ENCODE assay signal across 9 cellular contexts in the genomic region with DNA sequence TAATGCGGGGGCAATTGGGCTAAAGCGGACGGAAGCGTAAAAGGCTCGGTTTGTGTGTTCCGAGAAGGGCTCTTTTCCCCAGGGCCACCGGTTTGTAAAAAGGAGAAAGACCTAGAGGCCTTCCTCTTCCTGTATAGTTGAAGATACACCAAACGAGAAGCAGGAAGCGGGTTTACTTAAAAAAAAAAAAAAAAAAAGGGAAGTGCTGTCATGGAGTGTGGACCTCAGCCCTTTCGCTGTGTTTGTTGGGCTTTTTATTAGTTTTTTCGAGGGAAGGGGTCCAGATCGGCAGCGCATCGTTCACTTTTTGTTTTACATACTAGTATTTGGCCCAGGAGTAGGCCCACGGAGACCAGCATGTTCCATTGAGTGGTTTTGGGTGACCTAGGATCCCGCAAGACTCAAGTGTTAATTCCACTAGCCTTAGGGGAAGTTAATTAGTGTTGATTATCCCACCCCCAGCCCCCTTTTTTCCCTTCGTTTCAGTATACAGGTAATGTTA. TPM values are rescaled to one million over a fixed set of nuclear protein-coding genes. Genes with fewer than 3 reads are reported as not detected.
A peak's percentile ranks its signal among the peaks of the same experiment; 100 is the strongest.
DNase-seq lines count a peak whose midpoint lies in the region; ATAC-seq, FAIRE-seq and TF ChIP-seq lines count a peak whose summit lies in the region.
"Had no signal": no experiment of that assay in that cellular context is flagged by ENCODE, and none has a peak within 500 bp of the region (broad histone marks: within the 10 kb centered on the region; RNA-seq: fewer than 3 reads in every experiment).

No MANE protein-coding gene starts in this region.

- H3K27me3 Mint-ChIP-seq in chondrocyte (ENCODE audit: low read depth): no peaks in the 10 kb centered on the region

- peak overlapping the region; percentile 2 for H2AFZ ChIP-seq in HepG2 (ENCODE audit: low read length)

- peaks cover 7% of the 10 kb centered on the region for H4K20me1 ChIP-seq in HepG2 (ENCODE audit: insufficient read depth, low read length)

- peak overlapping the region; percentile 70 for H3K4me2 ChIP-seq in HepG2 (ENCODE audit: low read depth, low read length)

- H3K4me3 ChIP-seq in HepG2 (replicated peaks in 1 of 3; ENCODE audit: insufficient read depth in 1 of 3, low read depth in 2 of 3, low read length in 3 of 3): peak overlapping the region; percentile 76 to 99 (median 98)
- H3K4me3 ChIP-seq in suprapubic skin: peak overlapping the region; percentile 99

- H3K9me3 ChIP-seq in HepG2 (ENCODE audit: low read length) (no peaks in the 10 kb centered on the region), suprapubic skin (no peaks in the 10 kb centered on the region)

- H3K27ac Mint-ChIP-seq in chondrocyte (ENCODE audit: unreplicated experiment): peak overlapping the region; percentile 97

- TF ChIP-seq EP300 in HepG2 (IDR thresholded peaks at IDR 0.05; ENCODE audit: low read depth in 2 of 2, low read length in 2 of 2): no peak
- TF ChIP-seq EP300 in HepG2 (CRISPR knock-in tag; IDR thresholded peaks at IDR 0.05; ENCODE audit: borderline replicate concordance): no peak
- no peak for TF ChIP-seq EP300 in suprapubic skin (IDR thresholded peaks at IDR 0.05)

- no peaks in the 10 kb centered on the region for H3K9me3 Mint-ChIP-seq in chondrocyte (ENCODE audit: low read depth)

- H3K79me2 ChIP-seq in HepG2 (ENCODE audit: insufficient read depth, low read length): peaks cover 64% of the 10 kb centered on the region

- POLR2A ChIA-PET in HepG2 (lab: Yijun Ruan, JAX): interaction anchor here (0.8 to 2.3 kb wide), 15 partner anchors 9 to 305 kb away, joined by 3 to 41 read pairs (median 8); a partner anchor contains a TSS

- TF ChIP-seq POLR2A in HepG2 (IDR thresholded peaks at IDR 0.05; ENCODE audit: insufficient read depth in 1 of 2, low read depth in 2 of 2, low read length in 2 of 2) (no peak; a peak in 1 of 4 replicates), suprapubic skin (IDR thresholded peaks at IDR 0.05) (no peak)

- intact Hi-C loops in HepG2 (cut with micrococcal nuclease; ENCODE audit: unreplicated experiment): loop anchor here (5.0 kb wide), 2 partner anchors 56 to 96 kb away; a partner anchor contains a TSS

- peak; percentile 5 for DNase-seq in DMS153 treated with DMSO at 0.1 percent for 48 hours (lab: John Stamatoyannopoulos, UW; ENCODE audit: unreplicated experiment)
- DNase-seq in SK-N-DZ (ENCODE audit: low spot score): peak; percentile 65
- no peak for DNase-seq in chondrocyte (ENCODE audit: low spot score)
- DNase-seq in HepG2 (ENCODE audit: low spot score): peak; percentile 57
- no peak for DNase-seq in suprapubic skin (ENCODE audit: low spot score in 2 of 2)
- DNase-seq in NCI-H2196 treated with DMSO at 0.1 percent for 48 hours (lab: John Stamatoyannopoulos, UW; ENCODE audit: unreplicated experiment): no peak

- H3K36me3 ChIP-seq in HepG2 (replicated peaks in 1 of 2; ENCODE audit: control insufficient read depth in 1 of 2, insufficient read depth in 2 of 2, low read length in 2 of 2) (no peaks in the 10 kb centered on the region; a peak in 2 of 5 replicates), suprapubic skin (no peaks in the 10 kb centered on the region)

- H3K27me3 ChIP-seq in HepG2 (ENCODE audit: control insufficient read depth in 1 of 2, insufficient read depth in 2 of 2, low read length in 2 of 2) (peaks cover 0 to 3% of the 10 kb centered on the region in 2 experiments; a peak in 1 of 5 replicates), suprapubic skin (no peaks in the 10 kb centered on the region)

- peaks cover 44% of the 10 kb centered on the region for H3K4me1 ChIP-seq in HepG2 (ENCODE audit: insufficient read depth, low read length)
- peaks cover 45% of the 10 kb centered on the region for H3K4me1 ChIP-seq in suprapubic skin

- TF ChIP-seq CTCF in chondrocyte (IDR thresholded peaks at IDR 0.05) (no peak), HepG2 (CRISPR knock-in tag; IDR thresholded peaks at IDR 0.05) (no peak), suprapubic skin (IDR thresholded peaks at IDR 0.05) (no peak)

- peak overlapping the region; percentile 94 for H3K27ac ChIP-seq in HepG2 (ENCODE audit: extremely low read length, insufficient read depth, low read length)
- H3K27ac ChIP-seq in suprapubic skin: peak overlapping the region; percentile 99

- under 1% methylated on average over 17 of the region's 17 CpGs for WGBS in HepG2 (ENCODE audit: low lambda C conversion rate)
- WGBS in suprapubic skin: under 1% methylated on average over 17 of the region's 17 CpGs

- H3K36me3 Mint-ChIP-seq in chondrocyte (ENCODE audit: low read depth): peaks cover 5% of the 10 kb centered on the region

- H3K9ac ChIP-seq in HepG2 (ENCODE audit: insufficient read depth, low read depth, low read length): peak overlapping the region; percentile 96

- no peak for TF ChIP-seq RAD21 in HepG2 (CRISPR knock-in tag; IDR thresholded peaks at IDR 0.05)

- ATAC-seq in GM19397 (IDR thresholded peaks at IDR 0.05; ENCODE audit: unreplicated experiment) (peak; percentile 34), HG03469 (IDR thresholded peaks at IDR 0.05; ENCODE audit: unreplicated experiment) (peak; percentile 18), HepG2 (peak; percentile 59)

- in situ Hi-C loops in HepG2 (cut with HindIII; ENCODE audit: extremely low pct_ligation_motif_present, low pct_unique_long_range_greater_than_20kb): no loop called here

- H3K4me3 Mint-ChIP-seq in chondrocyte (ENCODE audit: unreplicated experiment): peak overlapping the region; percentile 93

- FAIRE-seq in HepG2 (lab: Jason Lieb, UNC): no peak
- FAIRE-seq: colon had no signal

- CTCF ChIA-PET in HepG2 (lab: Yijun Ruan, JAX; ENCODE audit: low intra/inter-chr PET ratio, low total read pairs): no interaction called here

- no TSS peak for BruUV-seq in HepG2 (replicated peaks; lab: Mats Ljungman, UMichigan)

- peaks cover 51% of the 10 kb centered on the region for H3K4me1 Mint-ChIP-seq in chondrocyte (ENCODE audit: low read depth)

TF ChIP-seq in HepG2, 621 proteins besides CTCF, POLR2A, EP300 and RAD21 (continues in another document):
- TF ChIP-seq CCDC6 (CRISPR knock-in tag; IDR thresholded peaks at IDR 0.05) (peak; percentile 14; the same call in 1 of the 2 replicates), SIN3A (IDR thresholded peaks at IDR 0.05; ENCODE audit: borderline replicate concordance, low read depth, low read length) (0 out of 2 replicates have a peak, but pooled peaks have one; percentile 47), ASH2L (IDR thresholded peaks at IDR 0.05; ENCODE audit: insufficient read length, low read depth, low read length) (peak; percentile 15)
- TF ChIP-seq, protein P1, sequence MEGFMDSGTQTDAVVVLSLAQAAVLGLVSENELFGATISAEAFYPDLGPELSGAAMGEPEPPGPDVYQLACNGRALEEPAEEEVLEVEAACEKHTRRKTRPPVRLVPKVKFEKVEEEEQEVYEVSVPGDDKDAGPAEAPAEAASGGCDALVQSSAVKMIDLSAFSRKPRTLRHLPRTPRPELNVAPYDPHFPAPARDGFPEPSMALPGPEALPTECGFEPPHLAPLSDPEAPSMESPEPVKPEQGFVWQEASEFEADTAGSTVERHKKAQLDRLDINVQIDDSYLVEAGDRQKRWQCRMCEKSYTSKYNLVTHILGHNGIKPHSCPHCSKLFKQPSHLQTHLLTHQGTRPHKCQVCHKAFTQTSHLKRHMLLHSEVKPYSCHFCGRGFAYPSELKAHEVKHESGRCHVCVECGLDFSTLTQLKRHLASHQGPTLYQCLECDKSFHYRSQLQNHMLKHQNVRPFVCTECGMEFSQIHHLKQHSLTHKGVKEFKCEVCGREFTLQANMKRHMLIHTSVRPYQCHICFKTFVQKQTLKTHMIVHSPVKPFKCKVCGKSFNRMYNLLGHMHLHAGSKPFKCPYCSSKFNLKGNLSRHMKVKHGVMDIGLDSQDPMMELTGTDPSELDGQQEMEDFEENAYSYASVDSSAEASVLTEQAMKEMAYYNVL (CRISPR knock-in tag; IDR thresholded peaks at IDR 0.05; ENCODE audit: borderline replicate concordance): 0 out of 2 replicates have a peak, but pooled peaks have one; percentile 46

RNA-seq across cellular contexts. Expression of a gene that starts 0.7 kb away (rescaled TPM):
- polyA plus RNA-seq in SK-N-DZ (2014; cell fraction: cytosol; rRNA removed): 23.4 and 27.0 TPM in 2 replicates
- polyA plus RNA-seq in SK-N-DZ (2014; cell fraction: nucleus; rRNA removed): 9.3 and 17.0 TPM in 2 replicates
- total RNA-seq in chondrocyte: 323 to 449 TPM (median 429 TPM) in 3 replicates
- total RNA-seq in HepG2 (2016; rRNA removed; fragmentation: Illumina TruSeq; extraction: Trizol): 100 and 211 TPM in 2 replicates
- 13.3 and 14.6 TPM in 2 replicates for total RNA-seq in HepG2 (2016; cell fraction: cytosol; rRNA removed; fragmentation: Illumina TruSeq; extraction: Trizol; ENCODE audit: low read depth)
- total RNA-seq in HepG2 (2016; cell fraction: insoluble cytoplasmic fraction; rRNA removed; fragmentation: Illumina TruSeq; extraction: Trizol): 102 and 212 TPM in 2 replicates
- total RNA-seq in HepG2 (2016; cell fraction: membrane; rRNA removed; fragmentation: Illumina TruSeq; extraction: Trizol): 43.2 and 50.9 TPM in 2 replicates
- 65.3 and 72.8 TPM in 2 replicates for total RNA-seq in HepG2 (2016; cell fraction: nucleus; rRNA removed; fragmentation: Illumina TruSeq; extraction: Trizol)
- polyA plus RNA-seq in HepG2 (2011; rRNA removed): 47.2 and 51.2 TPM in 2 replicates
- 21.5 and 40.8 TPM in 2 replicates for polyA plus RNA-seq in HepG2 (2011; cell fraction: cytosol; rRNA removed)
- 9.5 and 18.1 TPM in 2 replicates for polyA plus RNA-seq in HepG2 (2011; cell fraction: nucleus; rRNA removed)
- 133 and 175 TPM in 2 replicates for polyA plus RNA-seq in HepG2 (2012)
- 9.2 and 11.1 TPM in 2 replicates for polyA plus RNA-seq in HepG2 (2016; cell fraction: cytosol; fragmentation: Illumina TruSeq; extraction: Trizol; ENCODE audit: low read depth)
- polyA plus RNA-seq in HepG2 (2016; cell fraction: insoluble cytoplasmic fraction; fragmentation: Illumina TruSeq; extraction: Trizol; ENCODE audit: low read depth): 284 and 307 TPM in 2 replicates
- polyA plus RNA-seq in HepG2 (2016; cell fraction: membrane; fragmentation: Illumina TruSeq; extraction: Trizol; ENCODE audit: low read depth): 36.0 and 43.6 TPM in 2 replicates
- 111 and 115 TPM in 2 replicates for polyA plus RNA-seq in HepG2 (2016; cell fraction: nucleus; fragmentation: Illumina TruSeq; extraction: Trizol; ENCODE audit: insufficient read depth, low read depth)
- 23.0 and 24.6 TPM in 2 replicates for polyA minus RNA-seq in HepG2 (2011; rRNA and poly(A)+ RNA removed; ENCODE audit: low replicate concordance)
- polyA minus RNA-seq in HepG2 (2011; cell fraction: cytosol; rRNA and poly(A)+ RNA removed): 84.2 and 88.6 TPM in 2 replicates
- polyA minus RNA-seq in HepG2 (2011; cell fraction: nucleus; rRNA and poly(A)+ RNA removed): 34.8 and 35.1 TPM in 2 replicates
- 10 to 100 TPM; 41.5 to 56.9 (median 49.8) TPM for total RNA-seq in suprapubic skin

Comparison
In these comparisons a context has a peak if more than half of its experiments do, and no peak if none do; other contexts are left out.
1. DNase-seq: peak in DMS153 treated with DMSO at 0.1 percent for 48 hours (single experiment), SK-N-DZ (single experiment) and HepG2 (single experiment); none in chondrocyte (single experiment), suprapubic skin (0 of 2) and NCI-H2196 treated with DMSO at 0.1 percent for 48 hours (single experiment).
2. Peak in every context shown above with its lines, with median percentiles within 50 percentile points of each other: ATAC-seq.